8 cellular contexts compared by ENCODE assay signal in the genomic region with DNA sequence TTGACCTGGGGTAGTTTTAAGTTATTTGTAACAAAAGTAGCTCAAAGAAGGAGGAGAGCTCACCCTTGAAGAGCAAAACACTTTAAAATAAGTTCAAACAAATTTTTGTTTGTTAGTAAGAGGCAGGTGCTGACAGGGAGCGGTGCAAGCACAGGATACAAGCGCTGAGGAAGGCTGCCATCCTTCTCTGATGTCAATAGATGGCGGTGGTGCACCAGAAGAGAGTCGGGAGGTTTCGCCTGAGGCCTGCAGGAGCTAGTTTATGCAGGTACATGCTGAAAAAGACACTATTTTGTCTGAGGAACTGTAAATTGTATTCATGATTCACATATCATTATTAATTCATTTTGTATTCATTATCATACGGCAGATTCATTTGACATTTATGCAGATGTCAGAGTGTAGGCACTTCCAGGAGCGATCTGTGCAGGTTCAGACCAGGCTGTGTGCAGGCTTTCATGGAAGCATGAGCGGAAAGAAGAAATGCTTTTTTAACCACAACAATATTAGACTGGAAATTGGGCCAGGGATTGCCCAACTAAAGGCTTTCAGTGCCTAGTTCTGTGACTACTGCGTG.
DNase-seq lines count a peak whose midpoint lies in the region; ATAC-seq and TF ChIP-seq lines count a peak whose summit lies in the region.

No MANE protein-coding gene starts in this region.

- ATAC-seq in GM21367 (IDR thresholded peaks at IDR 0.05; ENCODE audit: unreplicated experiment) (peak; percentile 97), HG03521 (IDR thresholded peaks at IDR 0.05; ENCODE audit: unreplicated experiment) (peak; percentile 89), GM18520 (IDR thresholded peaks at IDR 0.05; ENCODE audit: unreplicated experiment) (no peak)

- in situ Hi-C loops in brain microvascular endothelial cell (cut with HindIII; ENCODE audit: low pct_ligation_motif_present, low sequenced_read_pairs) = no loop called here

- no peak overlapping the region for H3K4me3 ChIP-seq in brain microvascular endothelial cell (ENCODE audit: low read depth, low read length)

- TF ChIP-seq CTCF in brain microvascular endothelial cell (IDR thresholded peaks at IDR 0.05; ENCODE audit: low read depth, low read length, missing control alignments) = peak; percentile 92

- no peaks in the 10 kb centered on the region for H3K36me3 ChIP-seq in brain microvascular endothelial cell (replicated peaks)

- no peaks in the 10 kb centered on the region for H3K27me3 ChIP-seq in brain microvascular endothelial cell (replicated peaks)

- H3K27ac ChIP-seq in brain microvascular endothelial cell = no peak overlapping the region

- DNase-seq in GM03348 (ENCODE audit: low spot score) = peak; percentile 48
- DNase-seq in NCI-H774 (lab: John Stamatoyannopoulos, UW) = peak; percentile 82
- DNase-seq in brain microvascular endothelial cell = peak; percentile 53
- DNase-seq in kidney tubule cell (ENCODE audit: low spot score) = peak; percentile 68
- peak; percentile 71 for DNase-seq in ureter (ENCODE audit: low spot score)
